Comparison of ENCODE assay signal across 9 cellular contexts in the genomic region with DNA sequence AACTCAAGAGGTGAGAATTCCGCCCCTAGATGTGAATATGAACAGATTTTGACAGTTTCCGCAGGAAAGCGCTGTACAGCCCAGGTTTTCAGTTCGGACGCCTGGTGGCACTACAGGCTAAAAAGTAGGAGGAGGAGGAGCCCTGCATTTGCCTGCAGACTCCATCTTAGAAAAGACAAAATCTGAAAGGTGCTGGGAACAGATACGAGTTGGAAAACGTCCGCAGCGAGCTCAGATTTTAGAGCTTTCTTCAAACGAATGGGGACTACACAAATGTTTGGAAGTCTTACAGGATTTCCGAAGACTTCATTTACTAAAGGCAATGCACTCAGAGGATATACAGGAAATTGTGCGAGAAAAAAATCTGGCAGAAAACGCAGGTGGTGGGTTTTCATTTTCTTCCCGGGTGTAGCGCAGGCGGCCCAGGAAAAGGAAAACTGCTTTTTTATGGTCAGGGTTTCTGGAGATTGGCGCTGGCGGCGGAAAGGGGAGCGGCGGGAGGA. TPM values are rescaled to one million over a fixed set of nuclear protein-coding genes. Genes with fewer than 3 reads are reported as not detected.
A peak's percentile ranks its signal among the peaks of the same experiment; 100 is the strongest.
DNase-seq lines count a peak whose midpoint lies in the region; ATAC-seq and TF ChIP-seq lines count a peak whose summit lies in the region.
"Had no signal": no experiment of that assay in that cellular context is flagged by ENCODE, and none has a peak within 500 bp of the region (broad histone marks: within the 10 kb centered on the region; RNA-seq: fewer than 3 reads in every experiment).

No MANE protein-coding gene starts in this region.

- peak; percentile 66 for ATAC-seq in activated CD8-positive, alpha-beta T cell treated with anti-CD3 and anti-CD28 coated beads for 36 hours
- peak; percentile 36 for ATAC-seq in thoracic aorta (ENCODE audit: insufficient number of reproducible peaks, low FRiP score, low read depth)

- H3K9me3 ChIP-seq in esophagus (ENCODE audit: control insufficient read depth in 2 of 2, insufficient read depth in 1 of 2, low read depth in 1 of 2, low read length in 1 of 2): peaks cover 0 to 3% of the 10 kb centered on the region in 2 donors
- no peaks in the 10 kb centered on the region for H3K9me3 ChIP-seq in mucosa of stomach (ENCODE audit: control insufficient read depth, low read length)
- H3K9me3 ChIP-seq in thoracic aorta: peaks cover 16% of the 10 kb centered on the region
- H3K9me3 ChIP-seq: BLaER1 treated with 17β-estradiol and CSF1 and Interleukin-3, amounts not matched to agents 10 nM and 100 nM had no signal

- H3K27ac Mint-ChIP-seq in activated CD8-positive, alpha-beta T cell treated with anti-CD3 and anti-CD28 coated beads for 36 hours: no peak overlapping the region

- peaks cover 17% of the 10 kb centered on the region for H3K27me3 Mint-ChIP-seq in activated CD8-positive, alpha-beta T cell treated with anti-CD3 and anti-CD28 coated beads for 36 hours

- H3K4me1 ChIP-seq in esophagus (ENCODE audit: control insufficient read depth in 2 of 2, insufficient read depth in 2 of 2, low read length in 1 of 2): no peaks in the 10 kb centered on the region
- H3K4me1 ChIP-seq in mucosa of stomach (ENCODE audit: control insufficient read depth, insufficient read depth, low read length): no peaks in the 10 kb centered on the region
- H3K4me1 ChIP-seq in thoracic aorta (ENCODE audit: control insufficient read depth in 1 of 2, low read depth in 2 of 2): no peaks in the 10 kb centered on the region
- H3K4me1 ChIP-seq: BLaER1 treated with 17β-estradiol and CSF1 and Interleukin-3, amounts not matched to agents 10 nM and 100 nM had no signal

- H3K9me3 Mint-ChIP-seq in activated CD8-positive, alpha-beta T cell treated with anti-CD3 and anti-CD28 coated beads for 36 hours: peaks cover 8% of the 10 kb centered on the region

- DNase-seq in NCI-H510A treated with DMSO at 0.1 percent for 48 hours (lab: John Stamatoyannopoulos, UW) (peak; percentile 53), NCI-H510A (lab: John Stamatoyannopoulos, UW) (no peak), NCI-H2196 treated with DMSO at 0.1 percent for 48 hours (lab: John Stamatoyannopoulos, UW; ENCODE audit: unreplicated experiment) (peak; percentile 64), thoracic aorta (ENCODE audit: low spot score) (no peak), CD1c-positive myeloid dendritic cell (ENCODE audit: extremely low spot score) (no peak)
- peak; percentile 52 for DNase-seq in activated CD8-positive, alpha-beta T cell treated with anti-CD3 and anti-CD28 coated beads for 36 hours

- H3K36me3 Mint-ChIP-seq in activated CD8-positive, alpha-beta T cell treated with anti-CD3 and anti-CD28 coated beads for 36 hours (ENCODE audit: low read depth): no peaks in the 10 kb centered on the region

- peaks cover 6% of the 10 kb centered on the region for H3K4me1 Mint-ChIP-seq in activated CD8-positive, alpha-beta T cell treated with anti-CD3 and anti-CD28 coated beads for 36 hours (ENCODE audit: low read depth)

- H3K4me3 ChIP-seq in esophagus (ENCODE audit: low read depth in 1 of 2, low read length in 2 of 2): peak overlapping the region; percentile 10 to 42
- peak overlapping the region; percentile 26 for H3K4me3 ChIP-seq in mucosa of stomach (ENCODE audit: low read length)
- H3K4me3 ChIP-seq in thoracic aorta: peak overlapping the region; percentile 66
- H3K4me3 ChIP-seq: BLaER1 treated with 17β-estradiol and CSF1 and Interleukin-3, amounts not matched to agents 10 nM and 100 nM had no signal

- H3K4me3 Mint-ChIP-seq in activated CD8-positive, alpha-beta T cell treated with anti-CD3 and anti-CD28 coated beads for 36 hours: peak overlapping the region; percentile 76

- no peaks in the 10 kb centered on the region for H3K36me3 ChIP-seq in esophagus (ENCODE audit: control insufficient read depth in 2 of 2, insufficient read depth in 2 of 2, low read length in 1 of 2)
- no peaks in the 10 kb centered on the region for H3K36me3 ChIP-seq in mucosa of stomach (ENCODE audit: control insufficient read depth, insufficient read depth, low read length)
- H3K36me3 ChIP-seq in thoracic aorta: no peaks in the 10 kb centered on the region
- H3K36me3 ChIP-seq: BLaER1 treated with 17β-estradiol and CSF1 and Interleukin-3, amounts not matched to agents 10 nM and 100 nM had no signal

- TF ChIP-seq CTCF in activated CD8-positive, alpha-beta T cell treated with anti-CD3 and anti-CD28 coated beads for 36 hours (IDR thresholded peaks at IDR 0.05): peak; percentile 55
- TF ChIP-seq CTCF in thoracic aorta (IDR thresholded peaks at IDR 0.05): peak; percentile 28

- H3K27me3 ChIP-seq in esophagus (ENCODE audit: control insufficient read depth in 1 of 2, insufficient read depth in 2 of 2, low read length in 2 of 2) (no peaks in the 10 kb centered on the region), mucosa of stomach (ENCODE audit: control insufficient read depth, insufficient read depth, low read length) (no peaks in the 10 kb centered on the region), thoracic aorta (replicated peaks; ENCODE audit: insufficient read depth) (no peaks in the 10 kb centered on the region)
- H3K27me3 ChIP-seq: BLaER1 treated with 17β-estradiol and CSF1 and Interleukin-3, amounts not matched to agents 10 nM and 100 nM had no signal

- POLR2A ChIA-PET in activated CD8-positive, alpha-beta T cell treated with anti-CD3 and anti-CD28 coated beads for 36 hours (lab: Charles Lee): no interaction called here

- no peak overlapping the region for H3K9ac ChIP-seq in mucosa of stomach (ENCODE audit: low read length)
- H3K9ac ChIP-seq: BLaER1 treated with 17β-estradiol and CSF1 and Interleukin-3, amounts not matched to agents 10 nM and 100 nM had no signal

- WGBS in esophagus, 2 donors: 16 to 17% methylated on average over 21 of the region's 21 CpGs

- intact Hi-C loops in activated CD8-positive, alpha-beta T cell treated with anti-CD3 and anti-CD28 coated beads for 36 hours (cut with micrococcal nuclease): no loop called here

- CTCF ChIA-PET in activated CD8-positive, alpha-beta T cell treated with anti-CD3 and anti-CD28 coated beads for 36 hours (lab: Charles Lee): interaction anchor here (0.9 to 1.6 kb wide), 5 partner anchors 10 to 312 kb away, joined by 3 to 6 read pairs (median 4); a partner anchor contains a TSS

- H3K27ac ChIP-seq in esophagus (ENCODE audit: low read depth in 2 of 2, low read length in 1 of 2): no peak overlapping the region
- H3K27ac ChIP-seq in thoracic aorta: peak overlapping the region; percentile 12 to 46
- H3K27ac ChIP-seq: BLaER1 treated with 17β-estradiol and CSF1 and Interleukin-3, amounts not matched to agents 10 nM and 100 nM had no signal

RNA-seq across cellular contexts. Expression of a gene that starts 9.9 kb away (rescaled TPM):
- total RNA-seq in activated CD8-positive, alpha-beta T cell treated with anti-CD3 and anti-CD28 coated beads for 36 hours: not detected
- under 1 TPM; 0.31 to 0.33 TPM for polyA plus RNA-seq in esophagus
- 1 to 10 TPM; 2.3 to 4.6 TPM for total RNA-seq in thoracic aorta

RNA-seq across cellular contexts. Expression of a gene that starts 15.7 kb away (rescaled TPM):
- not detected for total RNA-seq in activated CD8-positive, alpha-beta T cell treated with anti-CD3 and anti-CD28 coated beads for 36 hours
- polyA plus RNA-seq in esophagus: under 1 TPM; 0.10 to 0.14 TPM
- total RNA-seq in thoracic aorta: 1 to 10 TPM; 2.3 to 3.7 TPM

RNA-seq across cellular contexts. Expression of a gene that starts 33.4 kb away (rescaled TPM):
- not detected for total RNA-seq in activated CD8-positive, alpha-beta T cell treated with anti-CD3 and anti-CD28 coated beads for 36 hours
- not detected for polyA plus RNA-seq in esophagus
- total RNA-seq in thoracic aorta: not detected

RNA-seq across cellular contexts. Expression of a gene that starts 37.1 kb away (rescaled TPM):
- not detected for total RNA-seq in activated CD8-positive, alpha-beta T cell treated with anti-CD3 and anti-CD28 coated beads for 36 hours
- polyA plus RNA-seq in esophagus: under 1 TPM; 0.20 to 0.36 TPM
- total RNA-seq in thoracic aorta: 10 to 100 TPM in 1 of 2 donors, 1 to 10 TPM in 1; 2.8 to 14.5 TPM

RNA-seq across cellular contexts. Expression of a gene that starts 50.5 kb away (rescaled TPM):
- not detected for total RNA-seq in activated CD8-positive, alpha-beta T cell treated with anti-CD3 and anti-CD28 coated beads for 36 hours
- polyA plus RNA-seq in esophagus: under 1 TPM; 0.14 to 0.26 TPM
- 10 to 100 TPM in 1 of 2 donors, 1 to 10 TPM in 1; 4.8 to 11.0 TPM for total RNA-seq in thoracic aorta

Comparison
In these comparisons a context has a peak if more than half of its experiments do, and no peak if none do; other contexts are left out.
1. DNase-seq: peak in NCI-H510A treated with DMSO at 0.1 percent for 48 hours (single experiment), NCI-H2196 treated with DMSO at 0.1 percent for 48 hours (single experiment) and activated CD8-positive, alpha-beta T cell treated with anti-CD3 and anti-CD28 coated beads for 36 hours (single experiment); none in NCI-H510A (single experiment), thoracic aorta (single experiment) and CD1c-positive myeloid dendritic cell (single experiment).
2. H3K27ac ChIP-seq: peak in thoracic aorta (2 of 2); none in esophagus (0 of 2).
3. Peak in every context shown above with its lines, with median percentiles within 50 percentile points of each other: H3K4me3 ChIP-seq.